18 cellular contexts compared by ENCODE assay signal in genomic region chr9:80560976-80561375, GRCh38.
"Had no signal": no experiment of that assay in that cellular context is flagged by ENCODE, and none has a peak within 500 bp of the region (broad histone marks: within the 10 kb centered on the region; RNA-seq: fewer than 3 reads in every experiment).

No MANE protein-coding gene starts in this region.

- H3K9me3 ChIP-seq: left ventricle myocardium inferior, ovary, prostate gland, thoracic aorta, vagina had no signal

- H3K27me3 ChIP-seq: cardiac muscle cell, ovary, spleen, vagina had no signal

- DNase-seq: activated CD4-positive, alpha-beta memory T cell treated with anti-CD3 and anti-CD28 coated beads, Interleukin-2, amount 10 ng/mL, durations not matched to agents 7 days and 5 days; activated CD4-positive, alpha-beta T cell treated with anti-CD3 and anti-CD28 coated beads for 48 hours; activated effector memory CD4-positive, alpha-beta T cell treated with Interleukin-2 at 50 U/mL for 16 hours; activated naive CD4-positive, alpha-beta T cell treated with anti-CD3 and anti-CD28 coated beads for 36 hours; activated T-cell treated with anti-CD3 and anti-CD28 coated beads, Interleukin-2, amount 50 U/mL, for 72 hours; amygdala; cortex of kidney; kidney glomerular epithelial cell; left ventricle myocardium inferior; naive thymus-derived CD8-positive, alpha-beta T cell; ovary; spleen; stimulated activated CD4-positive, alpha-beta T cell treated with anti-CD3 and anti-CD28 coated beads, Interleukin-4, amount 100 ng/mL, for 1 hour; stimulated activated naive CD4-positive, alpha-beta T cell treated with Interleukin-2 at 50 U/mL for 16 hours had no signal

- H3K4me3 ChIP-seq: cardiac muscle cell, left ventricle myocardium inferior, ovary, prostate gland, spleen, thoracic aorta, vagina had no signal

- H3K27ac ChIP-seq: cardiac muscle cell, left ventricle myocardium inferior, ovary, prostate gland, spleen, thoracic aorta, vagina had no signal

- ATAC-seq: activated T-cell treated with anti-CD3 and anti-CD28 coated beads, Interleukin-2, amount 50 U/mL, for 72 hours; naive thymus-derived CD8-positive, alpha-beta T cell had no signal

- H3K4me1 ChIP-seq: left ventricle myocardium inferior, prostate gland, spleen, vagina had no signal

- H3K36me3 ChIP-seq: cardiac muscle cell, left ventricle myocardium inferior, ovary, prostate gland, spleen, thoracic aorta, vagina had no signal
